Comparison of ENCODE assay signal across 8 cellular contexts in genomic region chr10:17287151-17287550, GRCh38. TPM values are rescaled to one million over a fixed set of nuclear protein-coding genes. Genes with fewer than 3 reads are reported as not detected.
"Had no signal": no experiment of that assay in that cellular context is flagged by ENCODE, and none has a peak within 500 bp of the region (broad histone marks: within the 10 kb centered on the region; RNA-seq: fewer than 3 reads in every experiment).

No MANE protein-coding gene starts in this region.

- H3K4me3 ChIP-seq: GM23248 had no signal

- FAIRE-seq: H1, H54, HTR-8/SVneo had no signal

- H3K27ac ChIP-seq: GM23248 had no signal

- H3K9ac ChIP-seq: GM23248 had no signal

- DNase-seq: GM23248, H9, HCEC 1CT, IMR-90 had no signal

- H2AFZ ChIP-seq: GM23248 had no signal

- H3K27ac Mint-ChIP-seq: H9 had no signal

- H3K4me3 Mint-ChIP-seq: H9 had no signal

RNA-seq across cellular contexts. Expression of gene VIM, which starts 59.1 kb away (rescaled TPM):
- total RNA-seq: HT-29 had no signal
